12 cellular contexts compared by ENCODE assay signal in the genomic region with DNA sequence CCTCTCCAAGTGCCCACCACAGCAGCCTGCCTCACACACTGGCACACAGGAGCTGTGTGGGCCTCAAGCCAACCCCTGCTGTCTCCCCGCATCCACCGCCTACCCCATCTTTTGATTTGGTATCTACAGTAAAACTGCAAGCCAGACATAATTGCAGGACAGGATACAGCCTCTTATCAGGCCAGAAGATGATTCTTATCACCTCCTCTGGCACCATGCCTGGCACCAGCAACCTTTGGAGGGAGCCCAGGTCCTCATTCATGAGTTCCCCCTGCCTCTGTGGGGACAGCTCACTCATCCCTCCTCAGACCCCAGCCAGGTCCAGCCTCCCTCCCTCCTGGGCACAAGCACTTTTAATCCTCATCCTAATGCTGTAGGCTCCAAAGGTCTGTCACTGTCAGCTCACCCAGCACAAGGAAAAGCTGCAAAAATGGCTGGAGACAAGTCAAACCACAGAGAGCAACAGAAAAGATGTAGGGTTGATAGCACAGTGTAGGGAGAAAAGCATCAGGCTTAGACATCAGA. TPM values are rescaled to one million over a fixed set of nuclear protein-coding genes. Genes with fewer than 3 reads are reported as not detected.
DNase-seq lines count a peak whose midpoint lies in the region; ATAC-seq and TF ChIP-seq lines count a peak whose summit lies in the region.
"Had no signal": no experiment of that assay in that cellular context is flagged by ENCODE, and none has a peak within 500 bp of the region (broad histone marks: within the 10 kb centered on the region; RNA-seq: fewer than 3 reads in every experiment).

No MANE protein-coding gene starts in this region.

- peak; percentile 65 for DNase-seq in activated effector memory CD4-positive, alpha-beta T cell treated with anti-CD3 and anti-CD28 coated beads, Interleukin-2, amount 50 U/mL, for 16 hours
- no peak for DNase-seq in activated effector memory CD4-positive, alpha-beta T cell treated with Interleukin-2 at 50 U/mL for 16 hours
- peak; percentile 52 for DNase-seq in NCI-H2029 treated with DMSO at 0.1 percent for 48 hours (lab: John Stamatoyannopoulos, UW)
- DNase-seq in amniotic epithelial cell (ENCODE audit: low read depth): peak; percentile 24
- no peak for DNase-seq in stimulated activated effector memory CD8-positive, alpha-beta T cell treated with anti-CD3 and anti-CD28 coated beads, Interleukin-12 subunit alpha, Interleukin-12 subunit beta, amount 100 ng/mL, for 72 hours (ENCODE audit: low spot score in 2 of 2)
- DNase-seq in HT-29 (ENCODE audit: low spot score): no peak
- no peak for DNase-seq in smooth muscle cell (lab: John Stamatoyannopoulos, UW; ENCODE audit: unreplicated experiment)
- DNase-seq: NCI-H748 treated with DMSO at 0.1 percent for 48 hours, psoas muscle, SHP77 treated with DMSO at 0.1 percent for 48 hours had no signal

- ATAC-seq in stimulated activated effector memory CD8-positive, alpha-beta T cell treated with anti-CD3 and anti-CD28 coated beads, Interleukin-12 subunit alpha, Interleukin-12 subunit beta, amount 100 ng/mL, for 72 hours: no peak
- ATAC-seq in GM19467 (IDR thresholded peaks at IDR 0.05; ENCODE audit: unreplicated experiment): no peak
- ATAC-seq: psoas muscle had no signal

- no peak overlapping the region for H3K4me3 ChIP-seq in smooth muscle cell
- H3K4me3 ChIP-seq: psoas muscle had no signal

- 80% methylated on average over 2 of the region's 2 CpGs for WGBS in smooth muscle cell (ENCODE audit: low lambda C conversion rate)

- H3K27ac ChIP-seq in smooth muscle cell (ENCODE audit: low read depth): no peak overlapping the region
- H3K27ac ChIP-seq: psoas muscle had no signal

- H3K79me2 ChIP-seq in smooth muscle cell (ENCODE audit: low read depth): peaks cover 95% of the 10 kb centered on the region

- H3K4me2 ChIP-seq in smooth muscle cell: no peak overlapping the region

- H4K20me1 ChIP-seq in smooth muscle cell (ENCODE audit: low read depth): peaks cover 100% of the 10 kb centered on the region

- H3K4me3 Mint-ChIP-seq in stimulated activated effector memory CD8-positive, alpha-beta T cell treated with anti-CD3 and anti-CD28 coated beads, Interleukin-12 subunit alpha, Interleukin-12 subunit beta, amount 100 ng/mL, for 72 hours: no peak overlapping the region
- H3K4me3 Mint-ChIP-seq: activated naive CD8-positive, alpha-beta T cell had no signal

- H3K9me3 ChIP-seq in smooth muscle cell (replicated peaks; ENCODE audit: low read depth): no peaks in the 10 kb centered on the region
- H3K9me3 ChIP-seq: psoas muscle had no signal

- H3F3A ChIP-seq in smooth muscle cell (ENCODE audit: low read depth): no peaks in the 10 kb centered on the region

- H3K27me3 ChIP-seq in smooth muscle cell (ENCODE audit: low read depth): no peaks in the 10 kb centered on the region

- no peak overlapping the region for H3K9ac ChIP-seq in smooth muscle cell (ENCODE audit: low read depth)

- H3K9me3 Mint-ChIP-seq in stimulated activated effector memory CD8-positive, alpha-beta T cell treated with anti-CD3 and anti-CD28 coated beads, Interleukin-12 subunit alpha, Interleukin-12 subunit beta, amount 100 ng/mL, for 72 hours: no peaks in the 10 kb centered on the region

- no peak overlapping the region for H2AFZ ChIP-seq in smooth muscle cell (ENCODE audit: low read depth)

- H3K36me3 Mint-ChIP-seq in stimulated activated effector memory CD8-positive, alpha-beta T cell treated with anti-CD3 and anti-CD28 coated beads, Interleukin-12 subunit alpha, Interleukin-12 subunit beta, amount 100 ng/mL, for 72 hours: peaks cover 4% of the 10 kb centered on the region
- H3K36me3 Mint-ChIP-seq: activated naive CD8-positive, alpha-beta T cell had no signal

- H3K4me1 Mint-ChIP-seq in stimulated activated effector memory CD8-positive, alpha-beta T cell treated with anti-CD3 and anti-CD28 coated beads, Interleukin-12 subunit alpha, Interleukin-12 subunit beta, amount 100 ng/mL, for 72 hours: peaks cover 57% of the 10 kb centered on the region

- TF ChIP-seq CTCF in smooth muscle cell (IDR thresholded peaks at IDR 0.05; ENCODE audit: borderline replicate concordance, insufficient read depth, poor library complexity, severe bottlenecking): no peak

- H3K27ac Mint-ChIP-seq in stimulated activated effector memory CD8-positive, alpha-beta T cell treated with anti-CD3 and anti-CD28 coated beads, Interleukin-12 subunit alpha, Interleukin-12 subunit beta, amount 100 ng/mL, for 72 hours: peak overlapping the region; percentile 76
- H3K27ac Mint-ChIP-seq: activated naive CD8-positive, alpha-beta T cell had no signal

- H3K4me1 ChIP-seq in smooth muscle cell (ENCODE audit: low read depth): no peaks in the 10 kb centered on the region

- H3K36me3 ChIP-seq in smooth muscle cell (ENCODE audit: low read depth): no peaks in the 10 kb centered on the region

RNA-seq across cellular contexts. Expression of a gene that starts 9.7 kb away (rescaled TPM):
- 13.9 and 14.6 TPM in 2 replicates for total RNA-seq in HT-29 (2014; rRNA removed; shearing (Covaris generic))
- 23.3 and 24.3 TPM in 2 replicates for total RNA-seq in smooth muscle cell
- polyA plus RNA-seq in smooth muscle cell: 31.3 and 32.0 TPM in 2 replicates

RNA-seq across cellular contexts. Expression of a gene that starts 31.6 kb away (rescaled TPM):
- total RNA-seq in HT-29 (2014; rRNA removed; shearing (Covaris generic)): 48.3 and 49.4 TPM in 2 replicates
- total RNA-seq in smooth muscle cell: 6.9 and 8.8 TPM in 2 replicates
- polyA plus RNA-seq in smooth muscle cell: 8.3 and 19.2 TPM in 2 replicates

Comparison
In these comparisons a context has a peak if more than half of its experiments do, and no peak if none do; other contexts are left out.
1. DNase-seq: peak in activated effector memory CD4-positive, alpha-beta T cell treated with anti-CD3 and anti-CD28 coated beads, Interleukin-2, amount 50 U/mL, for 16 hours (single experiment), NCI-H2029 treated with DMSO at 0.1 percent for 48 hours (single experiment) and amniotic epithelial cell (single experiment); none in activated effector memory CD4-positive, alpha-beta T cell treated with Interleukin-2 at 50 U/mL for 16 hours (single experiment), stimulated activated effector memory CD8-positive, alpha-beta T cell treated with anti-CD3 and anti-CD28 coated beads, Interleukin-12 subunit alpha, Interleukin-12 subunit beta, amount 100 ng/mL, for 72 hours (0 of 2), HT-29 (single experiment) and smooth muscle cell (single experiment).